Comparison of ENCODE assay signal across 9 cellular contexts in the genomic region with DNA sequence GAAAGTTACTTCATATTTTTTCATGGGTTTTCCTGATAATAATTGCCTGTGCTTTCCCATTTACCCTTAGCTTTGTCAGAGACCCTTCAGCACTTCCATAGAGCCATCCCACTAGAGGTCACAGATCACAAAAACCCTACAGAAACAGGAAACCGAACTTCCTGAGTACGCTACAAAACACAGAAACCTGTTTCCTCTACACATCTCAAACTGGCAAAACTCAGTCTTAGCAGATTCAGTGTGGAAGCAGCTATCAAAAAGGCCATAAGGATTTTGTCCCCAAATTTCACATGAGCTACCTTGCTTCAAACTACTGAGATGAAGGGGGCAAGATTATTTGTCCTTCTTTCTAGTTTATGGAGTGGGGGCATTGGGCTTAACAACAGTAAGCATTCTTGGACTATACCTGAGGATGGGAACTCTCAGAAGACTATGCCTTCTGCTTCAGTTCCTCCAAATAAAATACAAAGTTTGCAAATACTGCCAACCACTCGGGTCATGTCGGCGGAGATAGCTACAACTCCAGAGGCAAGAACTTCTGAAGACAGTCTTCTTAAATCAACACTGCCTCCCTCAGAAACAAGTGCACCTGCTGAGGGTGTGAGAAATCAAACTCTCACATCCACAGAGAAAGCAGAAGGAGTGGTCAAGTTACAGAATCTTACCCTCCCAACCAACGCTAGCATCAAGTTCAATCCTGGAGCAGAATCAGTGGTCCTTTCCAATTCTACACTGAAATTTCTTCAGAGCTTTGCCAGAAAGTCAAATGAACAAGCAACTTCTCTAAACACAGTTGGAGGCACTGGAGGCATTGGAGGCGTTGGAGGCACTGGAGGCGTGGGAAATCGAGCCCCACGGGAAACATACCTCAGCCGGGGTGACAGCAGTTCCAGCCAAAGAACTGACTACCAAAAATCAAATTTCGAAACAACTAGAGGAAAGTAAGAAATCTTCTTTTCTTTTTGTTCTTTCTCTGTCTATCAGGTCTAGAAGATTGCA. TPM values are rescaled to one million over a fixed set of nuclear protein-coding genes. Genes with fewer than 3 reads are reported as not detected.
DNase-seq lines count a peak whose midpoint lies in the region; ATAC-seq and TF ChIP-seq lines count a peak whose summit lies in the region.
"Had no signal": no experiment of that assay in that cellular context is flagged by ENCODE, and none has a peak within 500 bp of the region (broad histone marks: within the 10 kb centered on the region; RNA-seq: fewer than 3 reads in every experiment).

A gene with protein sequence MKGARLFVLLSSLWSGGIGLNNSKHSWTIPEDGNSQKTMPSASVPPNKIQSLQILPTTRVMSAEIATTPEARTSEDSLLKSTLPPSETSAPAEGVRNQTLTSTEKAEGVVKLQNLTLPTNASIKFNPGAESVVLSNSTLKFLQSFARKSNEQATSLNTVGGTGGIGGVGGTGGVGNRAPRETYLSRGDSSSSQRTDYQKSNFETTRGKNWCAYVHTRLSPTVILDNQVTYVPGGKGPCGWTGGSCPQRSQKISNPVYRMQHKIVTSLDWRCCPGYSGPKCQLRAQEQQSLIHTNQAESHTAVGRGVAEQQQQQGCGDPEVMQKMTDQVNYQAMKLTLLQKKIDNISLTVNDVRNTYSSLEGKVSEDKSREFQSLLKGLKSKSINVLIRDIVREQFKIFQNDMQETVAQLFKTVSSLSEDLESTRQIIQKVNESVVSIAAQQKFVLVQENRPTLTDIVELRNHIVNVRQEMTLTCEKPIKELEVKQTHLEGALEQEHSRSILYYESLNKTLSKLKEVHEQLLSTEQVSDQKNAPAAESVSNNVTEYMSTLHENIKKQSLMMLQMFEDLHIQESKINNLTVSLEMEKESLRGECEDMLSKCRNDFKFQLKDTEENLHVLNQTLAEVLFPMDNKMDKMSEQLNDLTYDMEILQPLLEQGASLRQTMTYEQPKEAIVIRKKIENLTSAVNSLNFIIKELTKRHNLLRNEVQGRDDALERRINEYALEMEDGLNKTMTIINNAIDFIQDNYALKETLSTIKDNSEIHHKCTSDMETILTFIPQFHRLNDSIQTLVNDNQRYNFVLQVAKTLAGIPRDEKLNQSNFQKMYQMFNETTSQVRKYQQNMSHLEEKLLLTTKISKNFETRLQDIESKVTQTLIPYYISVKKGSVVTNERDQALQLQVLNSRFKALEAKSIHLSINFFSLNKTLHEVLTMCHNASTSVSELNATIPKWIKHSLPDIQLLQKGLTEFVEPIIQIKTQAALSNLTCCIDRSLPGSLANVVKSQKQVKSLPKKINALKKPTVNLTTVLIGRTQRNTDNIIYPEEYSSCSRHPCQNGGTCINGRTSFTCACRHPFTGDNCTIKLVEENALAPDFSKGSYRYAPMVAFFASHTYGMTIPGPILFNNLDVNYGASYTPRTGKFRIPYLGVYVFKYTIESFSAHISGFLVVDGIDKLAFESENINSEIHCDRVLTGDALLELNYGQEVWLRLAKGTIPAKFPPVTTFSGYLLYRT (plus strand): TSS at position 201 of the 999 bp plus-strand sequence. CDS start 118 bp downstream, at position 319.

- no peaks in the 10 kb centered on the region for H3K9me3 Mint-ChIP-seq in CD14-positive monocyte

- H3K4me1 Mint-ChIP-seq in CD14-positive monocyte = peaks cover 17% of the 10 kb centered on the region

- intact Hi-C loops in CD14-positive monocyte (cut with micrococcal nuclease) = no loop called here

- peak; percentile 58 for DNase-seq in CMK (ENCODE audit: low read depth)
- no peak for DNase-seq in glomerular endothelial cell (ENCODE audit: extremely low read depth, low read depth, low spot score)
- no peak for DNase-seq in activated effector memory CD4-positive, alpha-beta T cell treated with Interleukin-2 at 50 U/mL for 16 hours
- no peak for DNase-seq in CD14-positive monocyte (ENCODE audit: low spot score)
- no peak for DNase-seq in stimulated activated CD4-positive, alpha-beta T cell treated with anti-CD3 and anti-CD28 coated beads, Interleukin-2, amount 100 ng/mL, for 24 hours
- DNase-seq in occipital lobe (lab: John Stamatoyannopoulos, UW) = no peak

- no peak for TF ChIP-seq CTCF in CD14-positive monocyte (IDR thresholded peaks at IDR 0.05)

- no peaks in the 10 kb centered on the region for H3K36me3 Mint-ChIP-seq in CD14-positive monocyte

- ATAC-seq in GM19468 (IDR thresholded peaks at IDR 0.05; ENCODE audit: extremely low read depth, unreplicated experiment) (peak; percentile 79), HG03521 (IDR thresholded peaks at IDR 0.05; ENCODE audit: unreplicated experiment) (peak; percentile 77)

- peaks cover 0 to 4% (median 2%) of the 10 kb centered on the region in 3 donors for H3K27me3 Mint-ChIP-seq in CD14-positive monocyte (ENCODE audit: low read depth in 3 of 3)

- H3K27ac Mint-ChIP-seq in CD14-positive monocyte = no peak within 1 kb of the TSS

- H3K4me3 Mint-ChIP-seq in CD14-positive monocyte = peak within 1 kb of the TSS in 1 of 2 donors; percentile 72

RNA-seq across cellular contexts. Expression of the gene that starts here (rescaled TPM):
- total RNA-seq in glomerular endothelial cell (28.7 and 118 TPM in 2 replicates), occipital lobe (2.5 TPM)
- polyA plus RNA-seq in CD14-positive monocyte = under 1 TPM in 1 of 2 donors, not detected in 1; 0.07 TPM
- total RNA-seq: myocyte had no signal
